7 cellular contexts compared by ENCODE assay signal in the genomic region with DNA sequence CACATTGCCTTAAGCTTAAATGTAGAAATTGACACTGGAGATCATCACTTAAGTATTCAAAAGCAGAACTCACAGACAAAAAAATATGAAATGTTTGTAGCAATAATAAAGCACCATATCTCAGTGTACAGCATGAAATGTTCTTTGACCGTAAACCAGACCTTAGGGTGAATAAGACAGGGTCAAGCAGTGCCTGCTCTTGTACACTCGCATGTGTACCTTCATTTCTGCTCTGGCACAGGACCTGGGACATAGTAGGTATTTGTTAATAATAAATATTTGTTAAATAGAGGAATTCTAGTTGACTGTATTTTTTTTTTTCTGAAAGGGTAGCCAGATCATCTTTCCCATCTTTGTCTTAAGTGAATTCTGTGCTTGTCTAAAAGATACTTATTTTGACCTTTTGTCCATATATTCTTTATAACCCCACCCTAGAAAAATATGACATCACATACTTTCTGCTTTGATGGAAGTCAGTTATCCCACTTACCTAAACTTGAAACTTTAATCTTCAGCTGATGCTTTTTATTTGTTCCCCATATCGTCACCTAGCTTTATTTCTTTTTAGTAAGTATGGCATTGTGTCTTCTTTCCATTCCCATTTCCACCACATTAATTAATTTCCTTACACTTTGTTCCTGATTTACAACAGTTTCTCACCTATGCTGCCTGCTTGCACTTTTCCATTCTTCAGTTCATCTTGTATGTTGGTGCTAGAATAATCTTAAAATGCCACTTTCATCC. TPM values are rescaled to one million over a fixed set of nuclear protein-coding genes. Genes with fewer than 3 reads are reported as not detected.
DNase-seq lines count a peak whose midpoint lies in the region; ATAC-seq, FAIRE-seq and TF ChIP-seq lines count a peak whose summit lies in the region.

No MANE protein-coding gene starts in this region.

- H3K4me3 Mint-ChIP-seq in astrocyte (ENCODE audit: unreplicated experiment) (no peak overlapping the region), mesothelial cell of epicardium (peak overlapping the region; percentile 25)
- no peak overlapping the region for H3K4me3 Mint-ChIP-seq in activated T-helper 17 cell treated with anti-CD3 and anti-CD28 coated beads, Interleukin-2, amount 50 U/mL, for 72 hours

- H3K4me3 ChIP-seq in HAP-1 (peak overlapping the region; percentile 60), astrocyte (ENCODE audit: insufficient read depth, low read depth, low read length) (peak overlapping the region; percentile 82)

- peak overlapping the region; percentile 26 for H2AFZ ChIP-seq in astrocyte (ENCODE audit: low read depth, low read length)

- peaks cover 34% of the 10 kb centered on the region for H3K4me1 ChIP-seq in HAP-1
- peaks cover 13% of the 10 kb centered on the region for H3K4me1 ChIP-seq in astrocyte (ENCODE audit: insufficient read depth, low read length)

- H3K4me2 ChIP-seq in astrocyte (ENCODE audit: low read length) = peak overlapping the region; percentile 94

- no peak for FAIRE-seq in astrocyte (lab: Jason Lieb, UNC)

- H3K27me3 Mint-ChIP-seq in astrocyte (ENCODE audit: low read depth, unreplicated experiment) = no peaks in the 10 kb centered on the region
- no peaks in the 10 kb centered on the region for H3K27me3 Mint-ChIP-seq in mesothelial cell of epicardium (ENCODE audit: low read depth)
- H3K27me3 Mint-ChIP-seq in activated T-helper 17 cell treated with anti-CD3 and anti-CD28 coated beads, Interleukin-2, amount 50 U/mL, for 72 hours = no peaks in the 10 kb centered on the region

- peaks cover 6% of the 10 kb centered on the region for H3K36me3 ChIP-seq in HAP-1 (replicated peaks)
- no peaks in the 10 kb centered on the region for H3K36me3 ChIP-seq in astrocyte (ENCODE audit: insufficient read depth, low read length)

- no peak for TF ChIP-seq CTCF in astrocyte (IDR thresholded peaks at IDR 0.05; ENCODE audit: insufficient read depth, low read depth, low read length)
- no peak for TF ChIP-seq CTCF in mesothelial cell of epicardium (IDR thresholded peaks at IDR 0.05; ENCODE audit: unreplicated experiment)

- no peak for ATAC-seq in HG02981 (IDR thresholded peaks at IDR 0.05; ENCODE audit: unreplicated experiment)
- ATAC-seq in activated T-helper 17 cell treated with anti-CD3 and anti-CD28 coated beads, Interleukin-2, amount 50 U/mL, for 72 hours (replicated peaks) = no peak

- no peaks in the 10 kb centered on the region for H3K9me3 Mint-ChIP-seq in astrocyte (ENCODE audit: unreplicated experiment)
- no peaks in the 10 kb centered on the region for H3K9me3 Mint-ChIP-seq in mesothelial cell of epicardium
- H3K9me3 Mint-ChIP-seq in activated T-helper 17 cell treated with anti-CD3 and anti-CD28 coated beads, Interleukin-2, amount 50 U/mL, for 72 hours = no peaks in the 10 kb centered on the region

- H3K9me3 ChIP-seq in HAP-1 (no peaks in the 10 kb centered on the region; the same call in 1 of the 2 replicates), astrocyte (ENCODE audit: insufficient read depth, low read depth, low read length) (no peaks in the 10 kb centered on the region)

- H3K36me3 Mint-ChIP-seq in astrocyte (ENCODE audit: low read depth, unreplicated experiment) (no peaks in the 10 kb centered on the region), mesothelial cell of epicardium (no peaks in the 10 kb centered on the region)
- H3K36me3 Mint-ChIP-seq in activated T-helper 17 cell treated with anti-CD3 and anti-CD28 coated beads, Interleukin-2, amount 50 U/mL, for 72 hours (ENCODE audit: low read depth) = peaks cover 40% of the 10 kb centered on the region

- H3K27ac ChIP-seq in astrocyte (ENCODE audit: low read depth, low read length) = peak overlapping the region; percentile 95

- peaks cover 5% of the 10 kb centered on the region for H3K4me1 Mint-ChIP-seq in astrocyte (ENCODE audit: low read depth, unreplicated experiment)
- peaks cover 16% of the 10 kb centered on the region for H3K4me1 Mint-ChIP-seq in mesothelial cell of epicardium
- H3K4me1 Mint-ChIP-seq in activated T-helper 17 cell treated with anti-CD3 and anti-CD28 coated beads, Interleukin-2, amount 50 U/mL, for 72 hours = peaks cover 13% of the 10 kb centered on the region

- in situ Hi-C loops in HAP-1 (cut with MboI; ENCODE audit: low sequenced_read_pairs) = loop anchor here (25.0 kb wide), 1 partner anchor 785 kb away; the partner anchor contains the start of genes GLMN and RPAP2

- H3K9ac ChIP-seq in astrocyte (ENCODE audit: low read length) = peak overlapping the region; percentile 91

- H3K79me2 ChIP-seq in astrocyte (ENCODE audit: insufficient read depth, low read length) = peaks cover 22% of the 10 kb centered on the region

- peak; percentile 37 for DNase-seq in DMS53 (lab: John Stamatoyannopoulos, UW)
- no peak for DNase-seq in HAP-1 (ENCODE audit: low spot score in 2 of 2)
- no peak for DNase-seq in astrocyte (ENCODE audit: low read depth)
- DNase-seq in mesothelial cell of epicardium (ENCODE audit: low spot score in 2 of 2, unreplicated experiment in 2 of 2) = no peak
- DNase-seq in NOMO-1 treated with dmso at 0.1 percent for 144 hours (lab: John Stamatoyannopoulos, UW; ENCODE audit: unreplicated experiment) = no peak

- H4K20me1 ChIP-seq in astrocyte (ENCODE audit: insufficient read depth, low read length) = no peaks in the 10 kb centered on the region

- no peak overlapping the region for H3K27ac Mint-ChIP-seq in astrocyte (ENCODE audit: unreplicated experiment)
- H3K27ac Mint-ChIP-seq in mesothelial cell of epicardium = peak overlapping the region; percentile 54
- no peak overlapping the region for H3K27ac Mint-ChIP-seq in activated T-helper 17 cell treated with anti-CD3 and anti-CD28 coated beads, Interleukin-2, amount 50 U/mL, for 72 hours

- H3K27me3 ChIP-seq in HAP-1 (ENCODE audit: low read depth) = no peaks in the 10 kb centered on the region
- H3K27me3 ChIP-seq in astrocyte (ENCODE audit: insufficient read depth, low read length) = no peaks in the 10 kb centered on the region

RNA-seq across cellular contexts. Expression of gene CDC7, which starts 1.7 kb away (rescaled TPM):
- total RNA-seq in astrocyte (3.3 and 4.0 TPM in 2 replicates), mesothelial cell of epicardium (16.3 to 18.8 TPM (median 16.6 TPM) in 3 replicates)
- 10 to 100 TPM; 24.4 to 27.2 TPM for total RNA-seq in activated T-helper 17 cell treated with anti-CD3 and anti-CD28 coated beads, Interleukin-2, amount 50 U/mL, for 72 hours
